In genomic region chr3:51671090-51672082, GRCh38 we compare ENCODE assay signal across 1 cellular context.
A peak's percentile ranks its signal among the peaks of the same experiment; 100 is the strongest.
TF ChIP-seq lines count a peak whose summit lies in the region.

TSS of gene TEX264 (plus strand) at chr3:51671252. CDS start at chr3:51674305, 3,053 bp downstream.

TF ChIP-seq in HepG2, 621 proteins besides CTCF, POLR2A, EP300 and RAD21 (continued from another document):
- TF ChIP-seq GLMP (CRISPR knock-in tag; IDR thresholded peaks at IDR 0.05; ENCODE audit: borderline replicate concordance) (no peak), ZNF773 (CRISPR knock-in tag; IDR thresholded peaks at IDR 0.05; ENCODE audit: borderline replicate concordance) (peak; percentile 68; the same call in 1 of the 2 replicates), ZNF878 (CRISPR knock-in tag; IDR thresholded peaks at IDR 0.05) (no peak), NFE2L1 (CRISPR knock-in tag; IDR thresholded peaks at IDR 0.05; ENCODE audit: borderline replicate concordance) (0 out of 2 replicates have a peak, but pooled peaks have one; percentile 69), MIXL1 (CRISPR knock-in tag; IDR thresholded peaks at IDR 0.05) (no peak), ZNF503 (CRISPR knock-in tag; IDR thresholded peaks at IDR 0.05) (peak; percentile 67), ZNF501 (CRISPR knock-in tag; IDR thresholded peaks at IDR 0.05) (peak; percentile 76), ARNTL (CRISPR knock-in tag; IDR thresholded peaks at IDR 0.05) (peak; percentile 72), ZNF720 (CRISPR knock-in tag; IDR thresholded peaks at IDR 0.05) (no peak), ZNF614 (CRISPR knock-in tag; IDR thresholded peaks at IDR 0.05; ENCODE audit: borderline replicate concordance) (no peak), ZMYM2 (CRISPR knock-in tag; IDR thresholded peaks at IDR 0.05) (peak; percentile 48; the same call in 1 of the 2 replicates), KLF12 (CRISPR knock-in tag; IDR thresholded peaks at IDR 0.05; ENCODE audit: borderline replicate concordance) (peak; percentile 95; the same call in 1 of the 2 replicates), MAFK (conservative IDR thresholded peaks at IDR 0.05 in 1 of 2, IDR thresholded peaks at IDR 0.05 in 1 of 2; ENCODE audit: low read length in 2 of 2) (no peak), MXD3 (CRISPR knock-in tag; IDR thresholded peaks at IDR 0.05) (peak; percentile 74), ZNF550 (CRISPR knock-in tag; IDR thresholded peaks at IDR 0.05; ENCODE audit: borderline replicate concordance) (no peak), ZNF597 (CRISPR knock-in tag; IDR thresholded peaks at IDR 0.05) (no peak), ZFP41 (CRISPR knock-in tag; IDR thresholded peaks at IDR 0.05; ENCODE audit: borderline replicate concordance) (no peak; the same call in 1 of the 2 replicates), ZNF761 (CRISPR knock-in tag; conservative IDR thresholded peaks at IDR 0.05) (peak; percentile 91), ARNT (IDR thresholded peaks at IDR 0.05) (no peak), ZNF275 (CRISPR knock-in tag; IDR thresholded peaks at IDR 0.05; ENCODE audit: borderline replicate concordance) (0 out of 2 replicates have a peak, but pooled peaks have one; percentile 26), JARID2 (CRISPR knock-in tag; IDR thresholded peaks at IDR 0.05; ENCODE audit: insufficient replicate concordance) (no peak), ZNF564 (CRISPR knock-in tag; IDR thresholded peaks at IDR 0.05) (peak; percentile 71), MXD1 (CRISPR knock-in tag; IDR thresholded peaks at IDR 0.05) (peak; percentile 80), MEIS1 (CRISPR knock-in tag; IDR thresholded peaks at IDR 0.05; ENCODE audit: borderline replicate concordance) (peak; percentile 90; the same call in 1 of the 2 replicates), SP5 (CRISPR knock-in tag; IDR thresholded peaks at IDR 0.05; ENCODE audit: borderline replicate concordance, low read depth) (peak; percentile 40; the same call in 1 of the 2 replicates), ZFYVE20 (CRISPR knock-in tag; IDR thresholded peaks at IDR 0.05; ENCODE audit: borderline replicate concordance, low read depth) (no peak), SPEN (CRISPR knock-in tag; IDR thresholded peaks at IDR 0.05; ENCODE audit: low read depth) (peak; percentile 38; the same call in 1 of the 2 replicates), HOXD1 (CRISPR knock-in tag; IDR thresholded peaks at IDR 0.05) (peak; percentile 63), ZNF12 (CRISPR knock-in tag; IDR thresholded peaks at IDR 0.05) (no peak), ZNF850 (CRISPR knock-in tag; conservative IDR thresholded peaks at IDR 0.05) (no peak), RFXANK (CRISPR knock-in tag; IDR thresholded peaks at IDR 0.05) (no peak), ZNF891 (CRISPR knock-in tag; IDR thresholded peaks at IDR 0.05) (peak; percentile 95; the same call in 1 of the 2 replicates), LCORL (IDR thresholded peaks at IDR 0.05) (no peak), LCORL (CRISPR knock-in tag; IDR thresholded peaks at IDR 0.05) (peak; percentile 72), POLR2AphosphoS5 (IDR thresholded peaks at IDR 0.05; ENCODE audit: low read depth, low read length) (peak; percentile 83), HNRNPUL1 (IDR thresholded peaks at IDR 0.05; ENCODE audit: low read depth, low read length) (no peak), ZBTB44 (CRISPR knock-in tag; IDR thresholded peaks at IDR 0.05) (no peak), ZNF101 (CRISPR knock-in tag; IDR thresholded peaks at IDR 0.05; ENCODE audit: borderline replicate concordance, low read depth) (no peak), ZGPAT (CRISPR knock-in tag; IDR thresholded peaks at IDR 0.05) (peak; percentile 78), DRAP1 (CRISPR knock-in tag; IDR thresholded peaks at IDR 0.05) (peak; percentile 63)
